In genomic region chr1:40531381-40532061, GRCh38 we compare ENCODE assay signal across 1 cellular context.
TF ChIP-seq lines count a peak whose summit lies in the region.

Gene ZNF684 (plus strand): TSS chr1:40531637. CDS start chr1:40533167, 1,530 bp downstream.

TF ChIP-seq in H1, 55 proteins besides CTCF, POLR2A, EP300 and RAD21 (continued from another document):
- TF ChIP-seq BACH1 (IDR thresholded peaks at IDR 0.05; ENCODE audit: low read length) (no peak), KDM4A (IDR thresholded peaks at IDR 0.05; ENCODE audit: low read depth, low read length, severe bottlenecking) (peak; percentile 86), TAF1 (IDR thresholded peaks at IDR 0.05; ENCODE audit: low read depth, low read length) (peak; percentile 75), TEAD4 (IDR thresholded peaks at IDR 0.05; ENCODE audit: low read depth, low read length) (no peak), RNF2 (IDR thresholded peaks at IDR 0.05; ENCODE audit: borderline replicate concordance, low read depth, low read length, missing control alignments, poor library complexity, severe bottlenecking) (no peak), GABPA (IDR thresholded peaks at IDR 0.05; ENCODE audit: borderline replicate concordance, insufficient read depth, low read length) (peak; percentile 91), FOSL1 (IDR thresholded peaks at IDR 0.05; ENCODE audit: insufficient read depth, low read depth, low read length) (no peak), GTF2F1 (IDR thresholded peaks at IDR 0.05; ENCODE audit: borderline replicate concordance, low read depth, low read length) (no peak), USF2 (IDR thresholded peaks at IDR 0.05; ENCODE audit: low read length) (no peak), ATF2 (IDR thresholded peaks at IDR 0.05; ENCODE audit: low read length) (peak; percentile 81; the same call in 1 of the 2 replicates), RXRA (IDR thresholded peaks at IDR 0.05; ENCODE audit: insufficient read depth, low read depth, low read length) (no peak), CHD1 (IDR thresholded peaks at IDR 0.05; ENCODE audit: low read depth, low read length) (no peak), E2F6 (IDR thresholded peaks at IDR 0.05) (peak; percentile 39; the same call in 1 of the 2 replicates), RBBP5 (IDR thresholded peaks at IDR 0.05; ENCODE audit: borderline replicate concordance, low read depth, low read length) (peak; percentile 71; the same call in 1 of the 2 replicates), JUN (IDR thresholded peaks at IDR 0.05; ENCODE audit: low read depth, low read length) (no peak), SIN3A (conservative IDR thresholded peaks at IDR 0.05 in 1 of 2, IDR thresholded peaks at IDR 0.05 in 1 of 2; ENCODE audit: low read depth in 1 of 2, low read length in 2 of 2) (peak in 1 of 2 experiments; percentile 82; a peak in 2 of 4 replicates), MAX (IDR thresholded peaks at IDR 0.05) (no peak; the same call in 1 of the 2 replicates), RFX5 (IDR thresholded peaks at IDR 0.05; ENCODE audit: borderline replicate concordance, low read depth, low read length) (no peak), BCL11A (IDR thresholded peaks at IDR 0.05; ENCODE audit: low read depth in 2 of 2, low read length in 2 of 2) (no peak), HDAC6 (IDR thresholded peaks at IDR 0.05; ENCODE audit: low read depth, low read length) (no peak), NANOG (IDR thresholded peaks at IDR 0.05; ENCODE audit: insufficient read depth, low read depth, low read length, poor library complexity, severe bottlenecking) (no peak), SUZ12 (IDR thresholded peaks at IDR 0.05; ENCODE audit: low read length) (no peak), POU5F1 (IDR thresholded peaks at IDR 0.05; ENCODE audit: low read depth, low read length) (no peak), ZNF274 (IDR thresholded peaks at IDR 0.05; ENCODE audit: borderline replicate concordance, extremely low read depth, low read length) (no peak), ASH2L (IDR thresholded peaks at IDR 0.05; ENCODE audit: low read length) (peak; percentile 23), CBX5 (IDR thresholded peaks at IDR 0.05; ENCODE audit: low read depth, low read length) (no peak), BRCA1 (IDR thresholded peaks at IDR 0.05; ENCODE audit: low read depth, low read length) (no peak), KDM1A (IDR thresholded peaks at IDR 0.05; ENCODE audit: borderline replicate concordance, low read length) (no peak), YY1 (IDR thresholded peaks at IDR 0.05; ENCODE audit: low read depth, low read length) (no peak), KDM5A (IDR thresholded peaks at IDR 0.05; ENCODE audit: low read length) (no peak), SP4 (IDR thresholded peaks at IDR 0.05; ENCODE audit: low read length) (no peak), SIX5 (IDR thresholded peaks at IDR 0.05; ENCODE audit: low read depth, low read length) (peak; percentile 72), SIRT6 (IDR thresholded peaks at IDR 0.05; ENCODE audit: low read length) (no peak), CTBP2 (IDR thresholded peaks at IDR 0.05; ENCODE audit: borderline replicate concordance, insufficient read depth, insufficient read length, low read length) (no peak), JUND (IDR thresholded peaks at IDR 0.05; ENCODE audit: low read length) (no peak), EZH2 (IDR thresholded peaks at IDR 0.05; ENCODE audit: low read depth, low read length, severe bottlenecking) (no peak), PHF8 (conservative IDR thresholded peaks at IDR 0.05; ENCODE audit: low read depth, low read length) (no peak; the same call in 1 of the 2 replicates), ATF3 (IDR thresholded peaks at IDR 0.05; ENCODE audit: insufficient read depth, low read depth, low read length) (no peak), CHD7 (IDR thresholded peaks at IDR 0.05; ENCODE audit: insufficient replicate concordance, low read length) (no peak), CBX8 (IDR thresholded peaks at IDR 0.05; ENCODE audit: borderline replicate concordance, low read depth, low read length) (no peak), TCF12 (IDR thresholded peaks at IDR 0.05; ENCODE audit: low read depth, low read length) (no peak), TBP (IDR thresholded peaks at IDR 0.05; ENCODE audit: low read depth, low read length) (peak; percentile 31; the same call in 1 of the 2 replicates)
TF ChIP-seq in H1: peak in this region for 13.
